In genomic region chr6:32970413-32971244, GRCh38 we compare ENCODE assay signal across 8 cellular contexts.
DNase-seq lines count a peak whose midpoint lies in the region; ATAC-seq lines count a peak whose summit lies in the region.

No MANE protein-coding gene starts in this region.

- DNase-seq in NK-92 treated with Interleukin-12 subunit alpha and Interleukin-12 subunit beta, amount 100 ng/mL, for 24 hours (lab: John Stamatoyannopoulos, UW): peak; percentile 86
- DNase-seq in NK-92 (lab: John Stamatoyannopoulos, UW; ENCODE audit: unreplicated experiment): no peak
- peak; percentile 79 for DNase-seq in NCI-H345 (lab: John Stamatoyannopoulos, UW)
- DNase-seq in activated CD4-positive, alpha-beta T cell treated with anti-CD3 and anti-CD28 coated beads for 4 hours: peak; percentile 78 to 83
- peak; percentile 95 for DNase-seq in left kidney (ENCODE audit: low read depth, low spot score)
- peak; percentile 59 to 81 (median 66) for DNase-seq in stimulated activated CD4-positive, alpha-beta T cell treated with anti-CD3 and anti-CD28 coated beads, Interleukin-1b, Interleukin-23, amount 100 ng/mL, for 24 hours (ENCODE audit: low read depth in 4 of 4, low spot score in 1 of 4)

- H3K27ac ChIP-seq in cingulate gyrus (ENCODE audit: low read depth, low read length): peak overlapping the region; percentile 100

- no peak for ATAC-seq in GM19397 (IDR thresholded peaks at IDR 0.05; ENCODE audit: unreplicated experiment)
